ENCODE assay signal across 21 cellular contexts in genomic region chr3:119149484-119149883, GRCh38. TPM values are rescaled to one million over a fixed set of nuclear protein-coding genes. Genes with fewer than 3 reads are reported as not detected.
A peak's percentile ranks its signal among the peaks of the same experiment; 100 is the strongest.
DNase-seq lines count a peak whose midpoint lies in the region; ATAC-seq, FAIRE-seq and TF ChIP-seq lines count a peak whose summit lies in the region.
"Had no signal": no experiment of that assay in that cellular context is flagged by ENCODE, and none has a peak within 500 bp of the region (broad histone marks: within the 10 kb centered on the region; RNA-seq: fewer than 3 reads in every experiment).

No MANE protein-coding gene starts in this region.

- H3K9me3 ChIP-seq in HEK293 (ENCODE audit: control insufficient read depth, insufficient read depth, low read depth, low read length) = no peaks in the 10 kb centered on the region
- H3K9me3 ChIP-seq in GM12878 (replicated peaks; ENCODE audit: control insufficient read depth, insufficient read depth, low read length) = no peaks in the 10 kb centered on the region
- H3K9me3 ChIP-seq: HAP-1, SJSA1 had no signal

- peaks cover 18% of the 10 kb centered on the region for H3K9me3 Mint-ChIP-seq in T-helper 2 cell treated with Interferon-gamma antibody and Interleukin-4, amounts not matched to agents 5 μg/mL and 100 μg/mL, for 36 hours

- TF ChIP-seq RAD21 in GM12878 (IDR thresholded peaks at IDR 0.05; ENCODE audit: insufficient read depth, low read depth, low read length) = no peak

- WGBS in GM12878 (ENCODE audit: insufficient coverage, insufficient replicate concordance, low lambda C conversion rate, missing lambda C conversion rate) = under 1% methylated on average over 4 of the region's 4 CpGs

- H3K27me3 Mint-ChIP-seq in T-helper 2 cell treated with Interferon-gamma antibody and Interleukin-4, amounts not matched to agents 5 μg/mL and 100 μg/mL, for 36 hours (ENCODE audit: low read depth) = no peaks in the 10 kb centered on the region

- no peaks in the 10 kb centered on the region for H3K27me3 ChIP-seq in GM12878 (replicated peaks in 1 of 2; ENCODE audit: control insufficient read depth in 2 of 2, insufficient read depth in 2 of 2, low read length in 1 of 2)
- H3K27me3 ChIP-seq: SJSA1, upper lobe of left lung had no signal

- POLR2A ChIA-PET in HEK293 (lab: Yijun Ruan, JAX) = no interaction called here
- POLR2A ChIA-PET in GM12878 (lab: Charles Lee) = interaction anchor here (0.6 kb wide), 2 partner anchors 94 to 112 kb away, joined by 4 to 5 read pairs; no protein-coding TSS in a partner anchor

- SMC1A ChIA-PET in GM12878 (lab: Charles Lee; ENCODE audit: uncharacterized antibody, unreplicated experiment) = interaction anchor here (0.7 to 1.5 kb wide), 2 partner anchors 92 to 202 kb away, joined by 3 to 6 read pairs; no protein-coding TSS in a partner anchor

- ATAC-seq in GM12878 (no peak), GM19455 (IDR thresholded peaks at IDR 0.05; ENCODE audit: unreplicated experiment) (no peak)
- ATAC-seq: stimulated activated memory B cell treated with anti-CD40 and anti-IgM and Interleukin-4, amounts not matched to agents 10 μg/mL and 1 μg/mL and 100 μg/mL, for 72 hours had no signal

- H3K9ac ChIP-seq in GM12878 (ENCODE audit: control insufficient read depth, insufficient read depth, low read length) = no peak overlapping the region

- H3K4me1 Mint-ChIP-seq in T-helper 2 cell treated with Interferon-gamma antibody and Interleukin-4, amounts not matched to agents 5 μg/mL and 100 μg/mL, for 36 hours (ENCODE audit: low read depth) = no peaks in the 10 kb centered on the region
- H3K4me1 Mint-ChIP-seq: stimulated activated memory B cell treated with anti-CD40 and anti-IgM and Interleukin-4, amounts not matched to agents 10 μg/mL and 1 μg/mL and 100 μg/mL, for 72 hours had no signal

- in situ Hi-C loops in GM12878 (cut with MboI) = loop anchor here (10.0 kb wide), 1 partner anchor 535 kb away; no protein-coding TSS in a partner anchor

- no peak overlapping the region for H3K4me3 Mint-ChIP-seq in T-helper 2 cell treated with Interferon-gamma antibody and Interleukin-4, amounts not matched to agents 5 μg/mL and 100 μg/mL, for 36 hours
- H3K4me3 Mint-ChIP-seq: stimulated activated memory B cell treated with anti-CD40 and anti-IgM and Interleukin-4, amounts not matched to agents 10 μg/mL and 1 μg/mL and 100 μg/mL, for 72 hours had no signal

- no peaks in the 10 kb centered on the region for H3K36me3 Mint-ChIP-seq in T-helper 2 cell treated with Interferon-gamma antibody and Interleukin-4, amounts not matched to agents 5 μg/mL and 100 μg/mL, for 36 hours (ENCODE audit: low read depth)
- H3K36me3 Mint-ChIP-seq: stimulated activated memory B cell treated with anti-CD40 and anti-IgM and Interleukin-4, amounts not matched to agents 10 μg/mL and 1 μg/mL and 100 μg/mL, for 72 hours had no signal

- intact Hi-C loops in GM12878 (cut with micrococcal nuclease; ENCODE audit: unreplicated experiment) = loop anchor here (5.0 kb wide), 1 partner anchor 203 kb away; no protein-coding TSS in a partner anchor

- H3K36me3 ChIP-seq in HEK293 (ENCODE audit: control insufficient read depth in 2 of 2, insufficient read depth in 1 of 2, low read length in 2 of 2) (no peaks in the 10 kb centered on the region), GM12878 (ENCODE audit: control insufficient read depth in 2 of 2, insufficient read depth in 2 of 2, low read length in 1 of 2) (no peaks in the 10 kb centered on the region)
- H3K36me3 ChIP-seq: HAP-1, SJSA1, upper lobe of left lung had no signal

- no peak overlapping the region for H2AFZ ChIP-seq in GM12878 (ENCODE audit: control insufficient read depth, low read depth, low read length)

- H3K4me2 ChIP-seq in GM12878 (ENCODE audit: control insufficient read depth, insufficient read depth) = no peak overlapping the region

- H3K27ac ChIP-seq in HEK293 (ENCODE audit: extremely low read depth, low read depth, low read length) (no peak overlapping the region), GM12878 (ENCODE audit: control insufficient read depth, insufficient read depth) (no peak overlapping the region)
- H3K27ac ChIP-seq: C4-2B, SJSA1, upper lobe of left lung had no signal

- no peak for FAIRE-seq in GM12878 (lab: Jason Lieb, UNC)

- TF ChIP-seq CTCF in AG10803 (conservative IDR thresholded peaks at IDR 0.05; ENCODE audit: low read length) (no peak), HEK293 (tag by site-specific recombination; IDR thresholded peaks at IDR 0.05) (no peak), GM12878 (IDR thresholded peaks at IDR 0.05 in 2 of 3, conservative IDR thresholded peaks at IDR 0.05 in 1 of 3; ENCODE audit: control insufficient read depth in 2 of 3, extremely low read depth in 1 of 3, insufficient read depth in 1 of 3, low read depth in 3 of 3, low read length in 3 of 3) (no peak), fibroblast of villous mesenchyme (IDR thresholded peaks at IDR 0.05; ENCODE audit: insufficient read depth, low read depth, low read length) (no peak)

- CTCF ChIA-PET in HEK293 (lab: Yijun Ruan, JAX) = no interaction called here
- CTCF ChIA-PET in GM12878 (lab: Yijun Ruan, JAX) = interaction anchor here (1.0 kb wide), 2 partner anchors 92 to 531 kb away, joined by 4 to 6 read pairs; partner anchors contain the start of gene B4GALT4

- no peak for TF ChIP-seq POLR2A in GM12878 (IDR thresholded peaks at IDR 0.05; ENCODE audit: low read depth, low read length)

- no peak for TF ChIP-seq EP300 in GM12878 (IDR thresholded peaks at IDR 0.05; ENCODE audit: borderline replicate concordance in 1 of 2, control insufficient read depth in 1 of 2, low read depth in 2 of 2, low read length in 2 of 2)

- H3K4me1 ChIP-seq in HEK293 (ENCODE audit: control insufficient read depth, insufficient read depth, low read length) (no peaks in the 10 kb centered on the region), GM12878 (ENCODE audit: control insufficient read depth, insufficient read depth, low read length) (no peaks in the 10 kb centered on the region)
- H3K4me1 ChIP-seq: HAP-1, upper lobe of left lung had no signal

- no peaks in the 10 kb centered on the region for H4K20me1 ChIP-seq in GM12878 (ENCODE audit: control insufficient read depth, insufficient read depth)

- RAD21 ChIA-PET in GM12878 (lab: Charles Lee; ENCODE audit: unreplicated experiment) = interaction anchor here (0.8 kb wide), 1 partner anchor 92 kb away, joined by 3 read pairs; no protein-coding TSS in a partner anchor

- H3K27ac Mint-ChIP-seq in T-helper 2 cell treated with Interferon-gamma antibody and Interleukin-4, amounts not matched to agents 5 μg/mL and 100 μg/mL, for 36 hours = no peak overlapping the region
- H3K27ac Mint-ChIP-seq: stimulated activated memory B cell treated with anti-CD40 and anti-IgM and Interleukin-4, amounts not matched to agents 10 μg/mL and 1 μg/mL and 100 μg/mL, for 72 hours had no signal

- no peak overlapping the region for H3K4me3 ChIP-seq in AG10803 (ENCODE audit: low read length)
- H3K4me3 ChIP-seq in HEK293 (ENCODE audit: low read depth, low read length) = no peak overlapping the region
- H3K4me3 ChIP-seq in GM12878 = no peak overlapping the region
- no peak overlapping the region for H3K4me3 ChIP-seq in fibroblast of villous mesenchyme (ENCODE audit: low read depth, low read length)
- H3K4me3 ChIP-seq: HAP-1, SJSA1, upper lobe of left lung had no signal

- BruUV-seq in GM12878 (replicated peaks; lab: Mats Ljungman, UMichigan) = no TSS peak

- peak; percentile 57 for DNase-seq in AG10803 (ENCODE audit: low read depth)
- DNase-seq in GM12878 (ENCODE audit: low read depth, low spot score) = no peak
- peak; percentile 59 for DNase-seq in fibroblast of villous mesenchyme (ENCODE audit: low read depth)
- DNase-seq in DMS153 treated with DMSO at 0.1 percent for 48 hours (lab: John Stamatoyannopoulos, UW; ENCODE audit: unreplicated experiment) = no peak
- DNase-seq in T-helper 2 cell treated with Interferon-gamma antibody and Interleukin-4, amounts not matched to agents 5 μg/mL and 100 μg/mL, for 36 hours (ENCODE audit: low spot score) = no peak
- DNase-seq in NCI-H524 treated with DMSO at 0.1 percent for 48 hours (lab: John Stamatoyannopoulos, UW) = no peak
- DNase-seq: activated CD4-positive, alpha-beta T cell treated with anti-CD3 and anti-CD28 coated beads, Interleukin-2, amount 50 U/mL, for 4 hours; activated effector memory CD4-positive, alpha-beta T cell treated with anti-CD3 and anti-CD28 coated beads, Interleukin-2, amount 50 U/mL, for 16 hours; DMS79; head of caudate nucleus; KG1; NCI-H1417; upper lobe of left lung had no signal

- no peaks in the 10 kb centered on the region for H3K79me2 ChIP-seq in GM12878 (ENCODE audit: control insufficient read depth, insufficient read depth, low read length)

RNA-seq across cellular contexts. Expression of gene TEX55, which starts 3.5 kb away (rescaled TPM):
- not detected in 2 replicates for total RNA-seq in GM12878 (2013; cell fraction: nucleolus; rRNA removed)
- total RNA-seq in GM12878 (2014; rRNA removed) = not detected in 2 replicates
- total RNA-seq in GM12878 (2014; rRNA removed; fragmentation: Illumina TruSeq; extraction: Trizol) = not detected in 2 replicates
- total RNA-seq in GM12878 (2021) = not detected in 2 replicates
- polyA plus RNA-seq in GM12878 (2011; ENCODE audit: low read depth) = not detected
- not detected in 2 replicates for polyA plus RNA-seq in GM12878 (2011; rRNA removed)
- polyA plus RNA-seq in GM12878 (2011; cell fraction: cytosol; rRNA removed) = not detected in 2 replicates
- not detected in 2 replicates for polyA plus RNA-seq in GM12878 (2011; cell fraction: nucleus; rRNA removed)
- not detected in 2 replicates for polyA plus RNA-seq in GM12878 (2012)
- not detected in 2 replicates for polyA plus RNA-seq in GM12878 (2014; fragmentation: Illumina TruSeq; extraction: Trizol)
- polyA plus RNA-seq in GM12878 (2014; fragmentation: Nextera tagmentation; extraction: Ambion mirVana) = not detected
- not detected in 2 replicates for polyA plus RNA-seq in GM12878 (2014; rRNA removed)
- polyA plus RNA-seq in GM12878 (2016; fragmentation: Nextera tagmentation; extraction: Ambion mirVana) = not detected
- polyA minus RNA-seq in GM12878 (2011; rRNA and poly(A)+ RNA removed) = not detected in 2 replicates
- not detected in 2 replicates for polyA minus RNA-seq in GM12878 (2011; cell fraction: cytosol; rRNA and poly(A)+ RNA removed)
- polyA minus RNA-seq in GM12878 (2011; cell fraction: nucleus; rRNA and poly(A)+ RNA removed) = not detected in 2 replicates
- not detected in 2 replicates for total RNA-seq in fibroblast of villous mesenchyme
- total RNA-seq: mononuclear cell, omental fat pad, SJSA1, upper lobe of left lung had no signal

RNA-seq across cellular contexts. Expression of gene UPK1B, which starts 23.9 kb away (rescaled TPM):
- not detected in 2 replicates for total RNA-seq in GM12878 (2013; cell fraction: nucleolus; rRNA removed)
- not detected in 2 replicates for total RNA-seq in GM12878 (2014; rRNA removed)
- total RNA-seq in GM12878 (2014; rRNA removed; fragmentation: Illumina TruSeq; extraction: Trizol) = not detected in 2 replicates
- not detected in 2 replicates for total RNA-seq in GM12878 (2021)
- not detected for polyA plus RNA-seq in GM12878 (2011; ENCODE audit: low read depth)
- not detected in 2 replicates for polyA plus RNA-seq in GM12878 (2011; rRNA removed)
- polyA plus RNA-seq in GM12878 (2011; cell fraction: cytosol; rRNA removed) = not detected in 2 replicates
- polyA plus RNA-seq in GM12878 (2011; cell fraction: nucleus; rRNA removed) = not detected in 2 replicates
- polyA plus RNA-seq in GM12878 (2012) = not detected in 2 replicates
- polyA plus RNA-seq in GM12878 (2014; fragmentation: Illumina TruSeq; extraction: Trizol) = not detected in 2 replicates
- polyA plus RNA-seq in GM12878 (2014; fragmentation: Nextera tagmentation; extraction: Ambion mirVana) = not detected
- polyA plus RNA-seq in GM12878 (2014; rRNA removed) = not detected in 2 replicates
- polyA plus RNA-seq in GM12878 (2016; fragmentation: Nextera tagmentation; extraction: Ambion mirVana) = not detected
- not detected in 2 replicates for polyA minus RNA-seq in GM12878 (2011; rRNA and poly(A)+ RNA removed)
- polyA minus RNA-seq in GM12878 (2011; cell fraction: cytosol; rRNA and poly(A)+ RNA removed) = not detected in 2 replicates
- polyA minus RNA-seq in GM12878 (2011; cell fraction: nucleus; rRNA and poly(A)+ RNA removed) = not detected in 2 replicates
- 0.32 and 2.2 TPM in 2 replicates for total RNA-seq in fibroblast of villous mesenchyme

Comparison
In these comparisons a context has a peak if more than half of its experiments do, and no peak if none do; other contexts are left out.
1. DNase-seq: peak in AG10803 (single experiment) and fibroblast of villous mesenchyme (single experiment); none in GM12878 (single experiment), DMS153 treated with DMSO at 0.1 percent for 48 hours (single experiment), T-helper 2 cell treated with Interferon-gamma antibody and Interleukin-4, amounts not matched to agents 5 μg/mL and 100 μg/mL, for 36 hours (single experiment) and NCI-H524 treated with DMSO at 0.1 percent for 48 hours (single experiment).